ENCODE assay signal across 8 cellular contexts in genomic region chr4:88539322-88540068, GRCh38. TPM values are rescaled to one million over a fixed set of nuclear protein-coding genes. Genes with fewer than 3 reads are reported as not detected.
A peak's percentile ranks its signal among the peaks of the same experiment; 100 is the strongest.
DNase-seq lines count a peak whose midpoint lies in the region; ATAC-seq and TF ChIP-seq lines count a peak whose summit lies in the region.
"Not testable (repeated sequence)": the region's sequence is repeated elsewhere in the genome, so short reads cannot be mapped to it uniquely, and the experiment has no call there.

No MANE protein-coding gene starts in this region.

- not testable (repeated sequence) for H3K9me3 Mint-ChIP-seq in CD4-positive, alpha-beta T cell; MCF 10A (ENCODE audit: unreplicated experiment); osteocyte (ENCODE audit: unreplicated experiment)

- TF ChIP-seq CTCF in CD4-positive, alpha-beta T cell (IDR thresholded peaks at IDR 0.05): peak; percentile 83
- peak; percentile 38 to 83 (median 72) for TF ChIP-seq CTCF in Peyer's patch (IDR thresholded peaks at IDR 0.05)
- peak; percentile 87 for TF ChIP-seq CTCF in MCF 10A (IDR thresholded peaks at IDR 0.05; ENCODE audit: unreplicated experiment)
- peak; percentile 59 for TF ChIP-seq CTCF in osteocyte (IDR thresholded peaks at IDR 0.05)

- CTCF ChIA-PET in CD4-positive, alpha-beta T cell (lab: Charles Lee): interaction anchor here (0.6 to 4.3 kb wide), 35 partner anchors 9 to 541 kb away, joined by 3 to 48 read pairs (median 5); partner anchors contain the start of genes HERC3 and NAP1L5
- CTCF ChIA-PET in MCF 10A (lab: Yijun Ruan, JAX): interaction anchor here (0.6 to 6.8 kb wide), 56 partner anchors 9 to 1529 kb away, joined by 3 to 149 read pairs (median 5); partner anchors contain the start of genes HERC3 and NAP1L5

- H3K27ac Mint-ChIP-seq in CD4-positive, alpha-beta T cell; MCF 10A (ENCODE audit: low read depth, unreplicated experiment); osteocyte (ENCODE audit: unreplicated experiment): not testable (repeated sequence)

- H3K27me3 Mint-ChIP-seq in CD4-positive, alpha-beta T cell; MCF 10A (ENCODE audit: insufficient read depth, unreplicated experiment); osteocyte (ENCODE audit: unreplicated experiment): not testable (repeated sequence)

- TF ChIP-seq POLR2A in Peyer's patch (IDR thresholded peaks at IDR 0.05): not testable (repeated sequence)

- not testable (repeated sequence) for H3K27me3 ChIP-seq in CD4-positive, alpha-beta T cell (ENCODE audit: control insufficient read depth, insufficient read depth, low read length); Peyer's patch

- peak; percentile 59 to 78 (median 64) for DNase-seq in CD4-positive, alpha-beta T cell
- DNase-seq in HUDEP-2 (lab: John Stamatoyannopoulos, UW; ENCODE audit: unreplicated experiment in 76 of 76) (peak in 64 of 76 experiments; percentile 1 to 78 (median 38)), Peyer's patch (peak; percentile 68 to 91 (median 71)), MCF 10A (ENCODE audit: unreplicated experiment) (peak; percentile 72), left ventricle myocardium superior (peak; percentile 81), osteocyte (ENCODE audit: extremely low spot score, unreplicated experiment) (peak; percentile 87)
- DNase-seq in activated CD8-positive, alpha-beta memory T cell treated with anti-CD3 and anti-CD28 coated beads for 24 hours: peak; percentile 88
- DNase-seq in stimulated activated CD8-positive, alpha-beta memory T cell treated with anti-CD3 and anti-CD28 coated beads, Interleukin-4, amount 100 ng/mL, for 48 hours: peak; percentile 86

- H3K9me3 ChIP-seq in CD4-positive, alpha-beta T cell (ENCODE audit: control insufficient read depth, low read length); Peyer's patch: not testable (repeated sequence)

- POLR2A ChIA-PET in CD4-positive, alpha-beta T cell (lab: Charles Lee): interaction anchor here (0.7 to 1.1 kb wide), 3 partner anchors 53 to 74 kb away, joined by 3 read pairs; partner anchors contain the start of gene HERC3
- POLR2A ChIA-PET in MCF 10A (lab: Yijun Ruan, JAX): interaction anchor here (0.6 to 2.8 kb wide), 7 partner anchors 14 to 122 kb away, joined by 3 to 10 read pairs (median 5); partner anchors contain the start of gene HERC3

- H3K27ac ChIP-seq in CD4-positive, alpha-beta T cell (ENCODE audit: low read depth, low read length); Peyer's patch: not testable (repeated sequence)

- not testable (repeated sequence) for H3K4me3 Mint-ChIP-seq in CD4-positive, alpha-beta T cell; MCF 10A (ENCODE audit: unreplicated experiment); osteocyte (ENCODE audit: unreplicated experiment)

- not testable (repeated sequence) for BruUV-seq in MCF 10A (replicated peaks; lab: Mats Ljungman, UMichigan)

- intact Hi-C loops in CD4-positive, alpha-beta T cell (cut with DNase I, micrococcal nuclease): loop anchor here (1.0 to 10.0 kb wide), 4 partner anchors 53 to 483 kb away; partner anchors contain the start of gene HERC3 (in 1 of the 2)
- intact Hi-C loops in MCF 10A (cut with micrococcal nuclease) (loop anchor here (1.0 kb wide), 1 partner anchor 120 kb away; no protein-coding TSS in a partner anchor), left ventricle myocardium superior (cut with micrococcal nuclease) (loop anchor here (2.0 kb wide), 1 partner anchor 119 kb away; no protein-coding TSS in a partner anchor)

- not testable (repeated sequence) for ATAC-seq in CD4-positive, alpha-beta T cell (ENCODE audit: poor library complexity)
- peak; percentile 39 for ATAC-seq in left ventricle myocardium superior

- H3K4me1 Mint-ChIP-seq in CD4-positive, alpha-beta T cell (ENCODE audit: low read depth); MCF 10A (ENCODE audit: insufficient read depth, unreplicated experiment); osteocyte (ENCODE audit: unreplicated experiment): not testable (repeated sequence)

- H3K4me3 ChIP-seq in Peyer's patch: not testable (repeated sequence)

- not testable (repeated sequence) for H3K4me1 ChIP-seq in Peyer's patch

- H3K36me3 Mint-ChIP-seq in CD4-positive, alpha-beta T cell (ENCODE audit: low read depth); MCF 10A (ENCODE audit: insufficient read depth, unreplicated experiment); osteocyte (ENCODE audit: unreplicated experiment): not testable (repeated sequence)

- H3K36me3 ChIP-seq in Peyer's patch: not testable (repeated sequence)

RNA-seq across cellular contexts. Expression of gene PYURF, which starts 15.9 kb away (rescaled TPM):
- 10 to 100 TPM; 25.3 to 26.8 TPM for total RNA-seq in CD4-positive, alpha-beta T cell
- total RNA-seq in Peyer's patch (10 to 100 TPM; 54.0 to 94.9 (median 67.2) TPM), MCF 10A (2022) (80.9 and 82.5 TPM in 2 replicates), left ventricle myocardium superior (55.0 TPM), osteocyte (67.0 and 69.1 TPM in 2 replicates)

RNA-seq across cellular contexts. Expression of gene HERC3, which starts 52.8 kb away (rescaled TPM):
- 10 to 100 TPM; 63.1 to 66.4 TPM for total RNA-seq in CD4-positive, alpha-beta T cell
- 10 to 100 TPM; 50.5 to 73.4 (median 57.4) TPM for total RNA-seq in Peyer's patch
- 34.9 and 64.0 TPM in 2 replicates for total RNA-seq in MCF 10A (2022)
- total RNA-seq in left ventricle myocardium superior: 61.9 TPM
- 15.4 and 16.0 TPM in 2 replicates for total RNA-seq in osteocyte
